ENCODE assay signal across 1 cellular context in the genomic region with DNA sequence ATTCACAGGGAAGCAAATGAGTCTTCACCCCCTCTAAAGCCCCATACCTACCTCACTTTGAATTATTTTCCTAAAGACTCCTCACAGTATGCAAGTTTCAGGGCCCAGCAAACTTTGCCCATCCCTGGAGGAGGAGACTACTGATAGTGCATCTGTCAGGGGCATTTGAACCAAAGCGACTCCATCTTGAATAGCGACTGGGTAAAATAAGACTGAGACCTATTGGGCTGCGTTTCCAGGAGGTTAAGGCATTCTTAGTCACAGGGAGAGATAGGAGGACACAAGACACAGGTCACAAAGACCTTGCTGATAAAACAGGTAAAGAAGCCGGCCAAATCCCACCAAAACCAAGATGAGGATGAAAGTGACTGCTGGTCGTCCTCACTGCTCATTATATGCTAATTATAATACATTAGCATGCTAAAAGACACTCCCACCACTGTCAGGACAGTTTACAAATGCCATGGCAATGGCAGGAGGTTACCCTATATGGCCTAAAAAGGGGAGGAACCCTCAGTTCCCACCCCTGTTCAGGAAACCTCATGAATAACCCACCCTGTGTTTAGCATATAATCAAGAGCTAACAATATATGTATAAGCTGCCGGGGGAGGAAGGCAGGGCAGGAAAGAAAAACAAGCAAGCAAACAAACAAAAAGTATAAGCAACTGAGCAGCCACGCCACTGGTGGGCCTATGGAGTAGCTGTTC.
TF ChIP-seq lines count a peak whose summit lies in the region.

No MANE protein-coding gene starts in this region.

TF ChIP-seq in K562, 482 proteins besides CTCF, POLR2A, EP300 and RAD21 (continues in another document):
- TF ChIP-seq CREB3L1 (IDR thresholded peaks at IDR 0.05; ENCODE audit: borderline replicate concordance, low read depth): no peak
- no peak for TF ChIP-seq ADNP (tag; IDR thresholded peaks at IDR 0.05)
- TF ChIP-seq ZNF134 (CRISPR knock-in tag; conservative IDR thresholded peaks at IDR 0.05): 0 out of 2 replicates have a peak, but pooled peaks have one; percentile 41
- TF ChIP-seq ZNF77 (CRISPR knock-in tag; IDR thresholded peaks at IDR 0.05): no peak
- peak; percentile 76 for TF ChIP-seq ZNF239 (CRISPR knock-in tag; IDR thresholded peaks at IDR 0.05)
- no peak for TF ChIP-seq ZNF695 (CRISPR knock-in tag; IDR thresholded peaks at IDR 0.05)
- TF ChIP-seq, protein P1, sequence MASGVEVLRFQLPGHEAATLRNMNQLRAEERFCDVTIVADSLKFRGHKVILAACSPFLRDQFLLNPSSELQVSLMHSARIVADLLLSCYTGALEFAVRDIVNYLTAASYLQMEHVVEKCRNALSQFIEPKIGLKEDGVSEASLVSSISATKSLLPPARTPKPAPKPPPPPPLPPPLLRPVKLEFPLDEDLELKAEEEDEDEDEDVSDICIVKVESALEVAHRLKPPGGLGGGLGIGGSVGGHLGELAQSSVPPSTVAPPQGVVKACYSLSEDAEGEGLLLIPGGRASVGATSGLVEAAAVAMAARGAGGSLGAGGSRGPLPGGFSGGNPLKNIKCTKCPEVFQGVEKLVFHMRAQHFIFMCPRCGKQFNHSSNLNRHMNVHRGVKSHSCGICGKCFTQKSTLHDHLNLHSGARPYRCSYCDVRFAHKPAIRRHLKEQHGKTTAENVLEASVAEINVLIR (CRISPR knock-in tag; IDR thresholded peaks at IDR 0.05): peak; percentile 72
- TF ChIP-seq SIX5 (IDR thresholded peaks at IDR 0.05; ENCODE audit: borderline replicate concordance in 1 of 2, insufficient read depth in 1 of 2, low read depth in 1 of 2, low read length in 2 of 2): no peak
- TF ChIP-seq STAT5B (CRISPR knock-in tag; IDR thresholded peaks at IDR 0.05): peak; percentile 42; the same call in 1 of the 2 replicates
- peak; percentile 98 for TF ChIP-seq DMBX1 (CRISPR knock-in tag; IDR thresholded peaks at IDR 0.05; ENCODE audit: borderline replicate concordance)
- TF ChIP-seq ZNF444 (CRISPR knock-in tag; IDR thresholded peaks at IDR 0.05): peak; percentile 66; the same call in 1 of the 2 replicates
- TF ChIP-seq ZNF347 (CRISPR knock-in tag; IDR thresholded peaks at IDR 0.05; ENCODE audit: low read depth): no peak
- TF ChIP-seq TEAD4 (IDR thresholded peaks at IDR 0.05; ENCODE audit: low read length): no peak
- no peak for TF ChIP-seq TEAD4 (CRISPR knock-in tag; IDR thresholded peaks at IDR 0.05; ENCODE audit: borderline replicate concordance)
- peak; percentile 95 for TF ChIP-seq ZNF583 (CRISPR knock-in tag; IDR thresholded peaks at IDR 0.05)
- TF ChIP-seq HDAC3 (IDR thresholded peaks at IDR 0.05; ENCODE audit: borderline replicate concordance, partially characterized antibody): no peak
- TF ChIP-seq ZNF133 (CRISPR knock-in tag; IDR thresholded peaks at IDR 0.05): peak; percentile 88; the same call in 1 of the 2 replicates
- TF ChIP-seq ATF3 (IDR thresholded peaks at IDR 0.05): no peak
- TF ChIP-seq ATF3 (CRISPR knock-in tag; conservative IDR thresholded peaks at IDR 0.05): no peak
- no peak for TF ChIP-seq ZNF561 (CRISPR knock-in tag; conservative IDR thresholded peaks at IDR 0.05)
- TF ChIP-seq, protein P2, sequence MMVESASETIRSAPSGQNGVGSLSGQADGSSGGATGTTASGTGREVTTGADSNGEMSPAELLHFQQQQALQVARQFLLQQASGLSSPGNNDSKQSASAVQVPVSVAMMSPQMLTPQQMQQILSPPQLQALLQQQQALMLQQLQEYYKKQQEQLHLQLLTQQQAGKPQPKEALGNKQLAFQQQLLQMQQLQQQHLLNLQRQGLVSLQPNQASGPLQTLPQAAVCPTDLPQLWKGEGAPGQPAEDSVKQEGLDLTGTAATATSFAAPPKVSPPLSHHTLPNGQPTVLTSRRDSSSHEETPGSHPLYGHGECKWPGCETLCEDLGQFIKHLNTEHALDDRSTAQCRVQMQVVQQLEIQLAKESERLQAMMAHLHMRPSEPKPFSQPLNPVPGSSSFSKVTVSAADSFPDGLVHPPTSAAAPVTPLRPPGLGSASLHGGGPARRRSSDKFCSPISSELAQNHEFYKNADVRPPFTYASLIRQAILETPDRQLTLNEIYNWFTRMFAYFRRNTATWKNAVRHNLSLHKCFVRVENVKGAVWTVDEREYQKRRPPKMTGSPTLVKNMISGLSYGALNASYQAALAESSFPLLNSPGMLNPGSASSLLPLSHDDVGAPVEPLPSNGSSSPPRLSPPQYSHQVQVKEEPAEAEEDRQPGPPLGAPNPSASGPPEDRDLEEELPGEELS (CRISPR knock-in tag; IDR thresholded peaks at IDR 0.05; ENCODE audit: borderline replicate concordance): no peak
- TF ChIP-seq FOXM1 (IDR thresholded peaks at IDR 0.05; ENCODE audit: low read depth): no peak
- no peak for TF ChIP-seq FOXM1 (CRISPR knock-in tag; IDR thresholded peaks at IDR 0.05; ENCODE audit: low read depth)
- no peak for TF ChIP-seq ZFX (CRISPR knock-in tag; IDR thresholded peaks at IDR 0.05)
- peak; percentile 69; the same call in 1 of the 2 replicates for TF ChIP-seq RFX7 (CRISPR knock-in tag; IDR thresholded peaks at IDR 0.05)
- peak; percentile 50 for TF ChIP-seq ZNF699 (CRISPR knock-in tag; IDR thresholded peaks at IDR 0.05; ENCODE audit: insufficient replicate concordance)
- TF ChIP-seq CBFA2T3 (IDR thresholded peaks at IDR 0.05): no peak
- TF ChIP-seq LCOR (CRISPR knock-in tag; IDR thresholded peaks at IDR 0.05): no peak
- no peak for TF ChIP-seq STAG1 (CRISPR knock-in tag; IDR thresholded peaks at IDR 0.05; ENCODE audit: borderline replicate concordance)
- TF ChIP-seq DIDO1 (tag; IDR thresholded peaks at IDR 0.05; ENCODE audit: low read depth): peak; percentile 77
- no peak for TF ChIP-seq SNRNP70 (optimal IDR thresholded peaks at IDR 0.05; ENCODE audit: low read depth, low read length)
- no peak for TF ChIP-seq MYNN (IDR thresholded peaks at IDR 0.05)
- no peak for TF ChIP-seq MYNN (CRISPR knock-in tag; IDR thresholded peaks at IDR 0.05)
- no peak for TF ChIP-seq HLTF (IDR thresholded peaks at IDR 0.05)
- TF ChIP-seq, protein P3, sequence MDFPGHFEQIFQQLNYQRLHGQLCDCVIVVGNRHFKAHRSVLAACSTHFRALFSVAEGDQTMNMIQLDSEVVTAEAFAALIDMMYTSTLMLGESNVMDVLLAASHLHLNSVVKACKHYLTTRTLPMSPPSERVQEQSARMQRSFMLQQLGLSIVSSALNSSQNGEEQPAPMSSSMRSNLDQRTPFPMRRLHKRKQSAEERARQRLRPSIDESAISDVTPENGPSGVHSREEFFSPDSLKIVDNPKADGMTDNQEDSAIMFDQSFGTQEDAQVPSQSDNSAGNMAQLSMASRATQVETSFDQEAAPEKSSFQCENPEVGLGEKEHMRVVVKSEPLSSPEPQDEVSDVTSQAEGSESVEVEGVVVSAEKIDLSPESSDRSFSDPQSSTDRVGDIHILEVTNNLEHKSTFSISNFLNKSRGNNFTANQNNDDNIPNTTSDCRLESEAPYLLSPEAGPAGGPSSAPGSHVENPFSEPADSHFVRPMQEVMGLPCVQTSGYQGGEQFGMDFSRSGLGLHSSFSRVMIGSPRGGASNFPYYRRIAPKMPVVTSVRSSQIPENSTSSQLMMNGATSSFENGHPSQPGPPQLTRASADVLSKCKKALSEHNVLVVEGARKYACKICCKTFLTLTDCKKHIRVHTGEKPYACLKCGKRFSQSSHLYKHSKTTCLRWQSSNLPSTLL (IDR thresholded peaks at IDR 0.05): no peak
- TF ChIP-seq UBTF (IDR thresholded peaks at IDR 0.05; ENCODE audit: borderline replicate concordance in 1 of 2, low read depth in 2 of 2, low read length in 2 of 2): no peak
- no peak for TF ChIP-seq FIP1L1 (IDR thresholded peaks at IDR 0.05; ENCODE audit: low read depth, low read length, poor library complexity, severe bottlenecking)
- TF ChIP-seq JUN (IDR thresholded peaks at IDR 0.05; ENCODE audit: borderline replicate concordance, low read depth, low read length): no peak
- TF ChIP-seq JUN (CRISPR knock-in tag; IDR thresholded peaks at IDR 0.05; ENCODE audit: borderline replicate concordance): no peak
- peak; percentile 72 for TF ChIP-seq ATF4 (CRISPR knock-in tag; IDR thresholded peaks at IDR 0.05)
- no peak for TF ChIP-seq ZNF140 (CRISPR knock-in tag; IDR thresholded peaks at IDR 0.05)
- no peak for TF ChIP-seq MCM3 (IDR thresholded peaks at IDR 0.05)
- 0 out of 2 replicates have a peak, but pooled peaks have one; percentile 56 for TF ChIP-seq ZNF445 (CRISPR knock-in tag; IDR thresholded peaks at IDR 0.05; ENCODE audit: low read depth)
- no peak for TF ChIP-seq TCF7L2 (IDR thresholded peaks at IDR 0.05; ENCODE audit: low read depth, low read length)
- no peak for TF ChIP-seq NR2C1 (IDR thresholded peaks at IDR 0.05)
- peak; percentile 90 for TF ChIP-seq NR2C1 (tag; IDR thresholded peaks at IDR 0.05)
- TF ChIP-seq, protein P4, sequence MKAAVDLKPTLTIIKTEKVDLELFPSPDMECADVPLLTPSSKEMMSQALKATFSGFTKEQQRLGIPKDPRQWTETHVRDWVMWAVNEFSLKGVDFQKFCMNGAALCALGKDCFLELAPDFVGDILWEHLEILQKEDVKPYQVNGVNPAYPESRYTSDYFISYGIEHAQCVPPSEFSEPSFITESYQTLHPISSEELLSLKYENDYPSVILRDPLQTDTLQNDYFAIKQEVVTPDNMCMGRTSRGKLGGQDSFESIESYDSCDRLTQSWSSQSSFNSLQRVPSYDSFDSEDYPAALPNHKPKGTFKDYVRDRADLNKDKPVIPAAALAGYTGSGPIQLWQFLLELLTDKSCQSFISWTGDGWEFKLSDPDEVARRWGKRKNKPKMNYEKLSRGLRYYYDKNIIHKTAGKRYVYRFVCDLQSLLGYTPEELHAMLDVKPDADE (conservative IDR thresholded peaks at IDR 0.05; ENCODE audit: control insufficient read depth, low read depth, low read length): no peak
- no peak for TF ChIP-seq CHD2 (IDR thresholded peaks at IDR 0.05; ENCODE audit: low read depth, low read length)
- no peak for TF ChIP-seq ARNT (IDR thresholded peaks at IDR 0.05)
- TF ChIP-seq, protein P5, sequence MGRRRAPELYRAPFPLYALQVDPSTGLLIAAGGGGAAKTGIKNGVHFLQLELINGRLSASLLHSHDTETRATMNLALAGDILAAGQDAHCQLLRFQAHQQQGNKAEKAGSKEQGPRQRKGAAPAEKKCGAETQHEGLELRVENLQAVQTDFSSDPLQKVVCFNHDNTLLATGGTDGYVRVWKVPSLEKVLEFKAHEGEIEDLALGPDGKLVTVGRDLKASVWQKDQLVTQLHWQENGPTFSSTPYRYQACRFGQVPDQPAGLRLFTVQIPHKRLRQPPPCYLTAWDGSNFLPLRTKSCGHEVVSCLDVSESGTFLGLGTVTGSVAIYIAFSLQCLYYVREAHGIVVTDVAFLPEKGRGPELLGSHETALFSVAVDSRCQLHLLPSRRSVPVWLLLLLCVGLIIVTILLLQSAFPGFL (CRISPR knock-in tag; IDR thresholded peaks at IDR 0.05): no peak
- TF ChIP-seq NFRKB (IDR thresholded peaks at IDR 0.05; ENCODE audit: low read depth): no peak
- no peak for TF ChIP-seq LEF1 (IDR thresholded peaks at IDR 0.05)
- no peak for TF ChIP-seq ZNF324 (CRISPR knock-in tag; IDR thresholded peaks at IDR 0.05)
- no peak for TF ChIP-seq CCNT2 (IDR thresholded peaks at IDR 0.05; ENCODE audit: borderline replicate concordance, extremely low read depth, insufficient read length, low read depth, low read length)
- TF ChIP-seq RBM22 (IDR thresholded peaks at IDR 0.05; ENCODE audit: low read depth, low read length, poor library complexity, severe bottlenecking): no peak
